ENCODE assay signal across 8 cellular contexts in the genomic region with DNA sequence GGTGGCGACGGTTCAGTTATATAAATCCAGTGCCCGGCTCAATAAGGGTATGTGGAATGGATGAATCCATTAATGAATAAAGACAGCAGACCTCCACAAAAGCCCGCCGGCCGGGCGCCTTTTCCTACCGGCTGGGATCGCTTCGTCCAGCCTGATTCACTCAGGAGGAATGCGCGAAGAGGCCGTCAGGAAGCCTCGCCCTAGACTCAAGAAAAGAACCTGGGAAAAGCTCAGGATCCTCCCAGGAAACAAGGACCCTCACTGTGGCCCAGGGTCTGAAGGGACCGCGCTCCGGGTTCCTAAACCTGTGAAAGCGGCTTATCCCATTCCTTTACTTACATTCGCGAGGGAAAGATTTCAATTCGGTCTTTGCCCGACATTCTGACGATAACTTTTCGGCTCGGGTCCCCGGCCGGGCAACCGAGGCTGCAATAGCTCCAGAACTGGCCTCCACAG. TPM values are rescaled to one million over a fixed set of nuclear protein-coding genes. Genes with fewer than 3 reads are reported as not detected.
A peak's percentile ranks its signal among the peaks of the same experiment; 100 is the strongest.
DNase-seq lines count a peak whose midpoint lies in the region; ATAC-seq and TF ChIP-seq lines count a peak whose summit lies in the region.

No MANE protein-coding gene starts in this region.

- H3K4me3 Mint-ChIP-seq in endodermal cell, result peak overlapping the region; percentile 99
- peak overlapping the region; percentile 86 to 99 (median 95) for H3K4me3 Mint-ChIP-seq in naive B cell

- WGBS in endodermal cell (ENCODE audit: insufficient coverage in 1 of 2, insufficient read length in 1 of 2), 2 experiments, result 0% methylated on average over 14 to 28 of the region's 28 CpGs

- H3K4me1 ChIP-seq in endodermal cell (ENCODE audit: control insufficient read depth, insufficient read depth, low read length), result peaks cover 9% of the 10 kb centered on the region

- no peaks in the 10 kb centered on the region for H3K9me3 ChIP-seq in endodermal cell (ENCODE audit: control insufficient read depth, low read length)

- H3K36me3 ChIP-seq in endodermal cell (ENCODE audit: control insufficient read depth, insufficient read depth, low read length), result peaks cover 13% of the 10 kb centered on the region

- peak; percentile 0 for ATAC-seq in GM19035 (IDR thresholded peaks at IDR 0.05; ENCODE audit: unreplicated experiment)
- ATAC-seq in naive B cell (ENCODE audit: low read depth in 2 of 2), result no peak
- no peak for ATAC-seq in HG02610 (IDR thresholded peaks at IDR 0.05; ENCODE audit: unreplicated experiment)

- H3K27me3 Mint-ChIP-seq in endodermal cell (ENCODE audit: insufficient read depth) (no peaks in the 10 kb centered on the region), naive B cell (no peaks in the 10 kb centered on the region)

- DNase-seq in RKO (ENCODE audit: low spot score) (peak; percentile 76), endodermal cell (no peak), naive B cell (no peak), GM19238 (ENCODE audit: insufficient read length, low spot score) (no peak), HuH-7 (ENCODE audit: low spot score) (no peak)

- TF ChIP-seq CTCF in 22Rv1 (IDR thresholded peaks at IDR 0.05), result no peak
- no peak for TF ChIP-seq CTCF in endodermal cell (conservative IDR thresholded peaks at IDR 0.05)

- H3K27ac ChIP-seq in 22Rv1 (peak overlapping the region; percentile 86), endodermal cell (ENCODE audit: low read depth, low read length) (peak overlapping the region; percentile 67)

- H3K4me1 Mint-ChIP-seq in endodermal cell (peaks cover 33% of the 10 kb centered on the region), naive B cell (peaks cover 30 to 45% (median 43%) of the 10 kb centered on the region in 3 donors)

- H3K27ac Mint-ChIP-seq in endodermal cell (peak overlapping the region; percentile 99), naive B cell (peak overlapping the region; percentile 95 to 99 (median 98))

- peak overlapping the region; percentile 92 for H3K9ac ChIP-seq in endodermal cell (ENCODE audit: extremely low read depth, low read length, poor library complexity, severe bottlenecking)

- peak overlapping the region; percentile 97 for H3K4me3 ChIP-seq in endodermal cell (ENCODE audit: low read length)

- H3K9me3 Mint-ChIP-seq in endodermal cell, result no peaks in the 10 kb centered on the region
- H3K9me3 Mint-ChIP-seq in naive B cell, result no peaks in the 10 kb centered on the region

- H3K36me3 Mint-ChIP-seq in endodermal cell (ENCODE audit: low read depth), result peaks cover 3% of the 10 kb centered on the region
- H3K36me3 Mint-ChIP-seq in naive B cell, result no peaks in the 10 kb centered on the region

- H3K27me3 ChIP-seq in endodermal cell (ENCODE audit: control insufficient read depth, insufficient read depth, low read length, poor library complexity, severe bottlenecking), result no peaks in the 10 kb centered on the region

RNA-seq across cellular contexts. Expression of a gene that starts 0.3 kb away (rescaled TPM):
- total RNA-seq in endodermal cell, result 100 to 1,000 TPM in 1 of 2 donors, 10 to 100 TPM in 1; 82.2 to 108 TPM
- polyA plus RNA-seq in endodermal cell (2013, experiment 1 of 2), result 78.9 TPM
- polyA plus RNA-seq in endodermal cell (2013, experiment 2 of 2), result 75.6 TPM
- 10 to 100 TPM; 19.6 to 48.2 (median 43.3) TPM for polyA plus RNA-seq in naive B cell (ENCODE audit: low read depth in 6 of 6)

RNA-seq across cellular contexts. Expression of a gene that starts 0.8 kb away (rescaled TPM):
- total RNA-seq in endodermal cell, result 100 to 1,000 TPM; 114 to 136 TPM
- polyA plus RNA-seq in endodermal cell (2013, experiment 1 of 2), result 88.9 TPM
- polyA plus RNA-seq in endodermal cell (2013, experiment 2 of 2), result 85.0 TPM
- polyA plus RNA-seq in naive B cell (ENCODE audit: low read depth in 6 of 6), result 100 to 1,000 TPM in 4 of 6 donors, 10 to 100 TPM in 2; 68.6 to 123 (median 108) TPM

RNA-seq across cellular contexts. Expression of a gene that starts 52.6 kb away (rescaled TPM):
- total RNA-seq in endodermal cell, result 1 to 10 TPM; 1.6 to 2.0 TPM
- not detected for polyA plus RNA-seq in endodermal cell (2013, experiment 1 of 2)
- polyA plus RNA-seq in endodermal cell (2013, experiment 2 of 2), result 0.46 TPM
- 1 to 10 TPM in 1 of 6 donors, not detected in 5; 1.4 TPM for polyA plus RNA-seq in naive B cell (ENCODE audit: low read depth in 6 of 6)
